8 cellular contexts compared by ENCODE assay signal in the genomic region with DNA sequence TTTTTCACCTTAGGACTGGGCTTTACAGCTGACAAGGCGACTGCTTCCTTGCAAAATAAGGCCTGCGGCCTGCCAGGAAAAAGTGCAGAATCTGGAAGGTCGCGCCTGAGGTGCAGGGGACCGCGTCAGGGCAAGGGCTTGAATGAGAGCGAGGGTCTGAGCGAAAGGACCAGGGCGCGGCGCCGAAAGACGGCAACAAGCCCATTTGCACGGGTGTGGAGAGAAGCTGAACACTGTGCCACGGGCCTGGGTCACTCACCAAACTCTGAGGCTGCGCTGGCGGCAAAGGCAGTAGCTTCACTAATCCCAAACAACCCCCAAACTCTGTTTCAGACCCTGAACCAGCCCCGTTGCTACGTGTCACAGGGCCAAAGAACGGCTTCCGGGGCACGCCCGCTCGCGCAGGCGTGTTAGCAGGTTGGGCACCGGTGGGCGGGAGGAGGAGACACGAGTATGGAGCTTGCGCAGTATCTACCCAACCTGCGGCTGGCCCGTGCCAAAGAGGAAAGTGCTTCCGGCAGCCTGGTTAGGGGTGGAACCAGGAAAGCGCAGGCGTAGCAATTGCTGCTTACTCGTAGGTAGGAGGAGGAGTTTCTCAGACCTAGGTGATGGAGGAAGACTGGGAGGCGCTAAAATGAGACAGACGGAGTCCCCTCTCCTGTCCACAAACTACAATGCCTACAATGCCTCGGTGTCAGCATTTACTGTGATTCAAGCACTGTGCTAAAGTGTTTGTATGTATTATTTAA. TPM values are rescaled to one million over a fixed set of nuclear protein-coding genes. Genes with fewer than 3 reads are reported as not detected.
DNase-seq lines count a peak whose midpoint lies in the region; ATAC-seq, FAIRE-seq and TF ChIP-seq lines count a peak whose summit lies in the region.

KCTD16 (plus strand) TSS at position 598 of the 749 bp plus-strand sequence.
YIPF5 (minus strand) TSS at position 384 of the 749 bp plus-strand sequence. CDS start 704 bp downstream, outside the sequence.

- H3K4me3 ChIP-seq in WI38 (ENCODE audit: low read depth, low read length): peak within 1 kb of the TSS; percentile 87
- peak within 1 kb of the TSS; percentile 90 to 91 for H3K4me3 ChIP-seq in cardiac fibroblast (replicated peaks in 1 of 2; ENCODE audit: low read depth in 2 of 2, low read length in 2 of 2)
- H3K4me3 ChIP-seq in small intestine (ENCODE audit: low read depth in 1 of 2, low read length in 2 of 2): peak within 1 kb of the TSS; percentile 78 to 92

- 0 to 1% (median 1%) methylated on average over 38 to 39 of the region's 39 CpGs for WGBS in small intestine, 3 donors

- H3K4me1 ChIP-seq in small intestine (ENCODE audit: control insufficient read depth in 2 of 2, insufficient read depth in 1 of 2, low read depth in 1 of 2, low read length in 1 of 2): peaks cover 3 to 4% of the 10 kb centered on the region in 2 donors

- ATAC-seq in GM18909 (IDR thresholded peaks at IDR 0.05; ENCODE audit: poor library complexity, unreplicated experiment) (peak; percentile 99), HG03159 (IDR thresholded peaks at IDR 0.05; ENCODE audit: unreplicated experiment) (peak; percentile 99)

- peak; percentile 23 for FAIRE-seq in small intestine (lab: Jason Lieb, UNC)

- no peaks in the 10 kb centered on the region for H3K27me3 ChIP-seq in small intestine (ENCODE audit: control insufficient read depth in 2 of 2, insufficient read depth in 2 of 2, low read length in 2 of 2)

- H3K27ac ChIP-seq in small intestine (ENCODE audit: low read depth in 1 of 2, low read length in 1 of 2): peak within 1 kb of the TSS; percentile 80 to 94

- no peaks in the 10 kb centered on the region for H3K9me3 ChIP-seq in small intestine (ENCODE audit: control insufficient read depth, low read depth)

- peaks cover 0 to 1% of the 10 kb centered on the region in 2 donors for H3K36me3 ChIP-seq in small intestine (ENCODE audit: control insufficient read depth in 2 of 2, insufficient read depth in 2 of 2, low read length in 2 of 2)

- DNase-seq in AG08395 (ENCODE audit: low spot score): peak; percentile 99
- DNase-seq in NCI-H2227 (lab: John Stamatoyannopoulos, UW; ENCODE audit: unreplicated experiment): peak; percentile 95
- DNase-seq in cardiac fibroblast (ENCODE audit: low read depth in 2 of 2): peak; percentile 97 to 98
- DNase-seq in iPS-NIHi7 (ENCODE audit: extremely low spot score): peak; percentile 98
- peak; percentile 99 for DNase-seq in small intestine

- TF ChIP-seq CTCF in WI38 (IDR thresholded peaks at IDR 0.05; ENCODE audit: low read depth, low read length) (no peak), cardiac fibroblast (IDR thresholded peaks at IDR 0.05; ENCODE audit: low read depth, low read length) (no peak)

RNA-seq across cellular contexts. Expression of gene KCTD16, which starts in this region (rescaled TPM):
- under 1 TPM; under 0.01 to 0.19 (median under 0.01) TPM for polyA plus RNA-seq in small intestine

RNA-seq across cellular contexts. Expression of gene YIPF5, which starts in this region (rescaled TPM):
- 10 to 100 TPM; 16.1 to 19.6 (median 19.5) TPM for polyA plus RNA-seq in small intestine

Comparison
In these comparisons a context has a peak if more than half of its experiments do, and no peak if none do; other contexts are left out.
1. Peak in every context shown above with its lines: DNase-seq, ATAC-seq, H3K4me3 ChIP-seq and H3K27ac ChIP-seq.